Comparison of ENCODE assay signal across 1 cellular context in the genomic region with DNA sequence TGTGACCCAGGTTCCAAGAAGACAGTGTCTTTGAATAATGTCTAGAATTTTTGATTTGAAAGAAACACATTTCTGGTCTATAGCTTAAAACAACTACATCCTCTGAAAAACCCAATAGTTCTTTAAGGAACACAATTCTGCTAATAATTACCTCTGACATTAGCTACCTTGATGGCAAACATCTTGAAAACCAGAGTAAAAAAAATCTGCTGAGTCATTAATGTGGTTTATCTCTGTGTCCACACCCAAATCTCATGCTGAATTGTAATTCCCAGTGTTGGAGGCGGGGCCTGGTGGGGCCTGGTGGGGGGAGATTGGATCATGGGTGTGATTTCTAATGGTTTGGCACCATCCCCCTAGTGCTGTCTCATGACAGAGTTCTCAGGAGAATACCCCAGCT.
A peak's percentile ranks its signal among the peaks of the same experiment; 100 is the strongest.
TF ChIP-seq lines count a peak whose summit lies in the region.

No MANE protein-coding gene starts in this region.

TF ChIP-seq in HepG2, 621 proteins besides CTCF, POLR2A, EP300 and RAD21 (continued from another document):
- TF ChIP-seq, protein P1, sequence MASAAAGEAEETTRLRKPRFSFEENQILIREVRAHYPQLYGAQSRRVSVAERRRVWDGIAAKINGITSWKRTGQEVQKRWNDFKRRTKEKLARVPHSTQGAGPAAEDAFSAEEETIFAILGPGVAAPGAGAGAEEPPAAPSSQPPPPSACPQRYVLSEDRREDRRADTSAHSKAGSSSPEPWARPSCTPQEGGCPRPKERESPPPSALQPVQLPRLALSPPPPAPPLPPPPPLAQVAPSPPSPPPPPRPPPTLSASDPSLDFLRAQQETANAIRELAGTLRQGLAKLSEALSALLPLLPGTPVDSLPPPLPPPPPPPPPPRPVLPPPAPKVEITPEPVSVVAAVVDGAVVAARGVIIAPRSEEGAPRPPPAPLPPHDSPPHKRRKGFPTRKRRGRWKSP (CRISPR knock-in tag; IDR thresholded peaks at IDR 0.05) = no peak
- TF ChIP-seq, protein P2, sequence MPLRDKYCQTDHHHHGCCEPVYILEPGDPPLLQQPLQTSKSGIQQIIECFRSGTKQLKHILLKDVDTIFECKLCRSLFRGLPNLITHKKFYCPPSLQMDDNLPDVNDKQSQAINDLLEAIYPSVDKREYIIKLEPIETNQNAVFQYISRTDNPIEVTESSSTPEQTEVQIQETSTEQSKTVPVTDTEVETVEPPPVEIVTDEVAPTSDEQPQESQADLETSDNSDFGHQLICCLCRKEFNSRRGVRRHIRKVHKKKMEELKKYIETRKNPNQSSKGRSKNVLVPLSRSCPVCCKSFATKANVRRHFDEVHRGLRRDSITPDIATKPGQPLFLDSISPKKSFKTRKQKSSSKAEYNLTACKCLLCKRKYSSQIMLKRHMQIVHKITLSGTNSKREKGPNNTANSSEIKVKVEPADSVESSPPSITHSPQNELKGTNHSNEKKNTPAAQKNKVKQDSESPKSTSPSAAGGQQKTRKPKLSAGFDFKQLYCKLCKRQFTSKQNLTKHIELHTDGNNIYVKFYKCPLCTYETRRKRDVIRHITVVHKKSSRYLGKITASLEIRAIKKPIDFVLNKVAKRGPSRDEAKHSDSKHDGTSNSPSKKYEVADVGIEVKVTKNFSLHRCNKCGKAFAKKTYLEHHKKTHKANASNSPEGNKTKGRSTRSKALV (CRISPR knock-in tag; IDR thresholded peaks at IDR 0.05) = no peak
- TF ChIP-seq MAFK (conservative IDR thresholded peaks at IDR 0.05 in 1 of 2, IDR thresholded peaks at IDR 0.05 in 1 of 2; ENCODE audit: low read length in 2 of 2) = peak in 1 of 2 experiments; percentile 50; a peak in 2 of 4 replicates
